In the genomic region with DNA sequence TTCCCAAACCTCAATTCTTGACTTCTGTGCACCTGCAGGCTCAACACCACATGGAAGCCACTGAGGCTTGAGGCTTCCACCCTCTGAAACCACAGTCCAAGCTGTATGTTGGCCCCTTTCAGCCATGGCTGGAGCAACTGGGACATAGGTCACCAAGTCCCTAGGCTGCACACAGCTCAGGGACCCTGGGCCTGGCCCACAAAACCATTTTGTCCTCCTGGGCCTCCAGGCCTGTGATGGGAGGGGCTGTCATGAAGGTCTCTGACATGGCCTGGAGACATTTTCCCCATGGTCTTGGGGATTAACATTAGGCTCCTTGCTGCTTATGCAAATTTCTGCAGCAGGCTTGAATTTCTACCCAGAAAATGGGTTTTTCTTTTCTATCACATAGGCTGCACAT, we compare ENCODE assay signal across 4 cellular contexts.
TF ChIP-seq lines count a peak whose summit lies in the region.

No MANE protein-coding gene starts in this region.

TF ChIP-seq in A549, 52 proteins besides CTCF, POLR2A, EP300 and RAD21:
- TF ChIP-seq ZFP36 (IDR thresholded peaks at IDR 0.05; ENCODE audit: borderline replicate concordance, partially characterized antibody), result peak; percentile 99

TF ChIP-seq in HEK293, 187 proteins besides CTCF, POLR2A, EP300 and RAD21:
- 0 out of 2 replicates have a peak, but pooled peaks have one; percentile 66 for TF ChIP-seq ZNF626 (tag by site-specific recombination; IDR thresholded peaks at IDR 0.05)
- peak; percentile 94 for TF ChIP-seq SETDB1 (IDR thresholded peaks at IDR 0.05; ENCODE audit: insufficient read length, low read length)
- TF ChIP-seq TRIM28 (IDR thresholded peaks at IDR 0.05; ENCODE audit: borderline replicate concordance, low read length), result peak; percentile 65; the same call in 1 of the 2 replicates
- TF ChIP-seq ZNF585B (tag by site-specific recombination; IDR thresholded peaks at IDR 0.05), result peak; percentile 99

TF ChIP-seq in K562, 482 proteins besides CTCF, POLR2A, EP300 and RAD21:
- TF ChIP-seq ZFP36 (IDR thresholded peaks at IDR 0.05; ENCODE audit: low read depth, low read length, partially characterized antibody), result peak; percentile 86
TF ChIP-seq in K562: peak in this region for 1; not testable (repeated sequence) for 481.

TF ChIP-seq in HepG2, 621 proteins besides CTCF, POLR2A, EP300 and RAD21:
- peak; percentile 83 for TF ChIP-seq ZFP36 (IDR thresholded peaks at IDR 0.05; ENCODE audit: borderline replicate concordance, low read depth, low read length, partially characterized antibody)
